ENCODE assay signal across 7 cellular contexts in the genomic region with DNA sequence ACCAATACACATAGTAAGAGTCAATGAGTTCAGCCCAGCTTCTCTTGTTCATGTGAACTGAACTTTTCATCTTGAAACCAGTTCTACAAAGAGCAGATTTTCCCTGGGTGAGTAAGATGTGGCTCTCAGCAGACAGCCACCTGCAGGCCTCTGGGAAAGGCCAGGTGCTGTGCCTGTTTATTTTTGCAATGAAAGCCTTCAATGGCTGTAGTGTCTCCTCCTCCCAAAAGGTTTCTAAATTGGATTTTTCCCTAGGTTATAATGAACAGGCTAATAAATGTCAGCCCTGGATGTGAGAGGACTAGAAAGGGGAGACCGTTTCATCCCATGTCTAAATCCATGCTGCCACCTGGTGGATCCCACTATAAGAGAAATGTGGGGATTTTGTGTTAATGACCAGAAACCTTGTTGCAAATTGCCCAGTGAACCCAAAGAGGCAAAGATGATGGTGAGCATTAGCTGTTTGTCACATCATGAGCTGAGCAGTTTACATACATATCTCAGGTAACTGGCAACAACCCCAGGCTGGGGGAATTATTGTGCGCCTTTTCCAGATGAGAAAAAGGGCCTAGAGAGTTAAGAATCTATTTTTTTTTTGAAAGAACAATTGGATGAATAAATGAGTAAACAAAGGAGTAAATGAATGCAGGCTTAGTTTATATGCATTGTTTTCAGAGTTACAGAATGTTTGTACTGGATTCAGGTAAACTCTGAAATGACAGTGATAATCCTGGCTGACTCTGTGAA. TPM values are rescaled to one million over a fixed set of nuclear protein-coding genes. Genes with fewer than 3 reads are reported as not detected.
DNase-seq lines count a peak whose midpoint lies in the region; ATAC-seq, FAIRE-seq and TF ChIP-seq lines count a peak whose summit lies in the region.

No MANE protein-coding gene starts in this region.

- peak; percentile 80 for DNase-seq in DMS79 treated with DMSO at 0.1 percent for 48 hours (lab: John Stamatoyannopoulos, UW)
- DNase-seq in NCI-H2227 (lab: John Stamatoyannopoulos, UW; ENCODE audit: unreplicated experiment), result peak; percentile 79
- DNase-seq in GM12878 (ENCODE audit: low read depth, low spot score), result peak; percentile 33
- DNase-seq in kidney glomerular epithelial cell (lab: John Stamatoyannopoulos, UW), result peak; percentile 58
- DNase-seq in vagina (ENCODE audit: extremely low spot score in 2 of 2), result peak in 1 of 2 donors; percentile 62
- DNase-seq in ureter (ENCODE audit: low spot score), result no peak

- H3K9me3 ChIP-seq in HEK293 (ENCODE audit: control insufficient read depth, insufficient read depth, low read depth, low read length), result no peaks in the 10 kb centered on the region
- H3K9me3 ChIP-seq in GM12878 (replicated peaks; ENCODE audit: control insufficient read depth, insufficient read depth, low read length), result peaks cover 5% of the 10 kb centered on the region; the same call in 2 of the 3 replicates
- no peaks in the 10 kb centered on the region for H3K9me3 ChIP-seq in vagina

- no TSS peak for BruUV-seq in GM12878 (replicated peaks; lab: Mats Ljungman, UMichigan)

- H4K20me1 ChIP-seq in GM12878 (ENCODE audit: control insufficient read depth, insufficient read depth), result no peaks in the 10 kb centered on the region

- no peaks in the 10 kb centered on the region for H3K79me2 ChIP-seq in GM12878 (ENCODE audit: control insufficient read depth, insufficient read depth, low read length)

- TF ChIP-seq POLR2A in GM12878 (IDR thresholded peaks at IDR 0.05; ENCODE audit: low read depth, low read length) (no peak), vagina (IDR thresholded peaks at IDR 0.05) (no peak)

- WGBS in GM12878 (ENCODE audit: insufficient coverage, insufficient replicate concordance, low lambda C conversion rate, missing lambda C conversion rate), result 2% methylated on average over 2 of the region's 2 CpGs

- in situ Hi-C loops in GM12878 (cut with MboI), result loop anchor here (5.0 kb wide), 1 partner anchor 326 kb away; no protein-coding TSS in a partner anchor

- no peak overlapping the region for H3K4me3 ChIP-seq in HEK293 (ENCODE audit: low read depth, low read length)
- H3K4me3 ChIP-seq in GM12878, result no peak overlapping the region
- no peak overlapping the region for H3K4me3 ChIP-seq in vagina

- no peak overlapping the region for H3K9ac ChIP-seq in GM12878 (ENCODE audit: control insufficient read depth, insufficient read depth, low read length)

- TF ChIP-seq RAD21 in GM12878 (IDR thresholded peaks at IDR 0.05; ENCODE audit: insufficient read depth, low read depth, low read length), result peak; percentile 92

- TF ChIP-seq CTCF in HEK293 (tag by site-specific recombination; IDR thresholded peaks at IDR 0.05) (peak; percentile 19; the same call in 1 of the 2 replicates), GM12878 (IDR thresholded peaks at IDR 0.05 in 2 of 3, conservative IDR thresholded peaks at IDR 0.05 in 1 of 3; ENCODE audit: control insufficient read depth in 2 of 3, extremely low read depth in 1 of 3, insufficient read depth in 1 of 3, low read depth in 3 of 3, low read length in 3 of 3) (peak; percentile 60 to 71 (median 62)), vagina (IDR thresholded peaks at IDR 0.05) (peak; percentile 30 to 57 (median 50))

- CTCF ChIA-PET in HEK293 (lab: Yijun Ruan, JAX) (interaction anchor here (0.6 to 5.6 kb wide), 20 partner anchors 9 to 997 kb away, joined by 3 to 72 read pairs (median 3); a partner anchor contains a TSS), GM12878 (lab: Yijun Ruan, JAX) (interaction anchor here (0.7 to 6.5 kb wide), 14 partner anchors 8 to 340 kb away, joined by 3 to 45 read pairs (median 3); no protein-coding TSS in a partner anchor)

- intact Hi-C loops in GM12878 (cut with micrococcal nuclease; ENCODE audit: unreplicated experiment), result loop anchor here (1.0 to 5.0 kb wide), 3 partner anchors 145 to 521 kb away; no protein-coding TSS in a partner anchor
- intact Hi-C loops in vagina (cut with DNase I), result loop anchor here (5.0 kb wide), 1 partner anchor 326 kb away; no protein-coding TSS in a partner anchor

- POLR2A ChIA-PET in HEK293 (lab: Yijun Ruan, JAX), result no interaction called here
- POLR2A ChIA-PET in GM12878 (lab: Charles Lee), result interaction anchor here (1.0 kb wide), 1 partner anchor 322 kb away, joined by 3 read pairs; no protein-coding TSS in a partner anchor

- no peak overlapping the region for H3K27ac ChIP-seq in HEK293 (ENCODE audit: extremely low read depth, low read depth, low read length)
- H3K27ac ChIP-seq in GM12878 (ENCODE audit: control insufficient read depth, insufficient read depth), result no peak overlapping the region; the same call in 1 of the 2 replicates
- H3K27ac ChIP-seq in vagina, result no peak overlapping the region

- TF ChIP-seq EP300 in GM12878 (IDR thresholded peaks at IDR 0.05; ENCODE audit: borderline replicate concordance in 1 of 2, control insufficient read depth in 1 of 2, low read depth in 2 of 2, low read length in 2 of 2), result no peak

- peak overlapping the region; percentile 15 for H2AFZ ChIP-seq in GM12878 (ENCODE audit: control insufficient read depth, low read depth, low read length)

- H3K36me3 ChIP-seq in HEK293 (ENCODE audit: control insufficient read depth in 2 of 2, insufficient read depth in 1 of 2, low read length in 2 of 2) (no peaks in the 10 kb centered on the region), GM12878 (ENCODE audit: control insufficient read depth in 2 of 2, insufficient read depth in 2 of 2, low read length in 1 of 2) (no peaks in the 10 kb centered on the region), vagina (no peaks in the 10 kb centered on the region)

- RAD21 ChIA-PET in GM12878 (lab: Charles Lee; ENCODE audit: unreplicated experiment), result interaction anchor here (2.3 to 2.9 kb wide), 3 partner anchors 55 to 326 kb away, joined by 6 to 15 read pairs (median 14); no protein-coding TSS in a partner anchor

- peak; percentile 74 for ATAC-seq in GM12878

- peak; percentile 66 for FAIRE-seq in GM12878 (lab: Jason Lieb, UNC)

- peak overlapping the region; percentile 32; the same call in 1 of the 2 replicates for H3K4me2 ChIP-seq in GM12878 (ENCODE audit: control insufficient read depth, insufficient read depth)

- SMC1A ChIA-PET in GM12878 (lab: Charles Lee; ENCODE audit: uncharacterized antibody, unreplicated experiment), result interaction anchor here (0.7 to 2.7 kb wide), 12 partner anchors 9 to 368 kb away, joined by 3 to 10 read pairs (median 3); a partner anchor contains a TSS

- H3K27me3 ChIP-seq in GM12878 (replicated peaks in 1 of 2; ENCODE audit: control insufficient read depth in 2 of 2, insufficient read depth in 2 of 2, low read length in 1 of 2) (no peaks in the 10 kb centered on the region), vagina (no peaks in the 10 kb centered on the region)

- H3K4me1 ChIP-seq in HEK293 (ENCODE audit: control insufficient read depth, insufficient read depth, low read length), result peaks cover 3% of the 10 kb centered on the region
- H3K4me1 ChIP-seq in GM12878 (ENCODE audit: control insufficient read depth, insufficient read depth, low read length), result peaks cover 3% of the 10 kb centered on the region; the same call in 1 of the 2 replicates
- peaks cover 37% of the 10 kb centered on the region for H3K4me1 ChIP-seq in vagina

TF ChIP-seq in HEK293, 187 proteins besides CTCF, POLR2A, EP300 and RAD21:
- TF ChIP-seq ZNF335 (tag by site-specific recombination; conservative IDR thresholded peaks at IDR 0.05) (no peak), MYNN (tag by site-specific recombination; IDR thresholded peaks at IDR 0.05; ENCODE audit: borderline replicate concordance) (no peak), ZNF654 (tag by site-specific recombination; IDR thresholded peaks at IDR 0.05; ENCODE audit: low read depth) (peak; percentile 73)

TF ChIP-seq in GM12878, 131 proteins besides CTCF, POLR2A, EP300 and RAD21 (continues in another document):
- TF ChIP-seq CEBPB (IDR thresholded peaks at IDR 0.05; ENCODE audit: borderline replicate concordance in 1 of 2, low read depth in 2 of 2, low read length in 2 of 2) (no peak), MYB (IDR thresholded peaks at IDR 0.05; ENCODE audit: borderline replicate concordance, low read depth, low read length) (no peak)

RNA-seq across cellular contexts. Expression of a gene that starts 12.7 kb away (rescaled TPM):
- not detected in 2 replicates for total RNA-seq in GM12878 (2013; cell fraction: nucleolus; rRNA removed)
- total RNA-seq in GM12878 (2014; rRNA removed), result not detected in 2 replicates
- total RNA-seq in GM12878 (2014; rRNA removed; fragmentation: Illumina TruSeq; extraction: Trizol), result not detected in 2 replicates
- total RNA-seq in GM12878 (2021), result 0.35 TPM in 1 of 2 replicates, not detected in the other
- not detected for polyA plus RNA-seq in GM12878 (2011; ENCODE audit: low read depth)
- polyA plus RNA-seq in GM12878 (2011; rRNA removed), result not detected in 2 replicates
- polyA plus RNA-seq in GM12878 (2011; cell fraction: cytosol; rRNA removed), result not detected in 2 replicates
- not detected in 2 replicates for polyA plus RNA-seq in GM12878 (2011; cell fraction: nucleus; rRNA removed)
- polyA plus RNA-seq in GM12878 (2012), result not detected in 2 replicates
- polyA plus RNA-seq in GM12878 (2014; fragmentation: Illumina TruSeq; extraction: Trizol), result not detected in 2 replicates
- polyA plus RNA-seq in GM12878 (2014; fragmentation: Nextera tagmentation; extraction: Ambion mirVana), result not detected
- polyA plus RNA-seq in GM12878 (2014; rRNA removed), result not detected in 2 replicates
- polyA plus RNA-seq in GM12878 (2016; fragmentation: Nextera tagmentation; extraction: Ambion mirVana), result not detected
- polyA minus RNA-seq in GM12878 (2011; rRNA and poly(A)+ RNA removed), result not detected in 2 replicates
- polyA minus RNA-seq in GM12878 (2011; cell fraction: cytosol; rRNA and poly(A)+ RNA removed), result not detected in 2 replicates
- polyA minus RNA-seq in GM12878 (2011; cell fraction: nucleus; rRNA and poly(A)+ RNA removed), result not detected in 2 replicates
- not detected for total RNA-seq in vagina
- total RNA-seq in ureter, result 0.52 TPM

RNA-seq across cellular contexts. Expression of a gene that starts 48.3 kb away (rescaled TPM):
- 68.2 and 75.8 TPM in 2 replicates for total RNA-seq in GM12878 (2013; cell fraction: nucleolus; rRNA removed)
- total RNA-seq in GM12878 (2014; rRNA removed) (55.5 and 75.8 TPM in 2 replicates), GM12878 (2014; rRNA removed; fragmentation: Illumina TruSeq; extraction: Trizol) (83.2 and 89.0 TPM in 2 replicates), GM12878 (2021) (143 and 144 TPM in 2 replicates), vagina (272 TPM), ureter (546 TPM)
- polyA plus RNA-seq in GM12878 (2011; ENCODE audit: low read depth), result 107 TPM
- polyA plus RNA-seq in GM12878 (2011; rRNA removed) (201 and 225 TPM in 2 replicates), GM12878 (2014; fragmentation: Illumina TruSeq; extraction: Trizol) (185 and 186 TPM in 2 replicates), GM12878 (2014; fragmentation: Nextera tagmentation; extraction: Ambion mirVana) (100 to 1,000 TPM; 223 to 256 TPM), GM12878 (2014; rRNA removed) (93.6 and 109 TPM in 2 replicates), GM12878 (2016; fragmentation: Nextera tagmentation; extraction: Ambion mirVana) (100 to 1,000 TPM; 177 to 195 TPM)
- polyA plus RNA-seq in GM12878 (2011; cell fraction: cytosol; rRNA removed), result 159 and 211 TPM in 2 replicates
- polyA plus RNA-seq in GM12878 (2011; cell fraction: nucleus; rRNA removed), result 55.6 and 69.0 TPM in 2 replicates
- polyA plus RNA-seq in GM12878 (2012), result 85.7 and 97.9 TPM in 2 replicates
- 93.2 and 138 TPM in 2 replicates for polyA minus RNA-seq in GM12878 (2011; rRNA and poly(A)+ RNA removed)
- 24.9 and 46.1 TPM in 2 replicates for polyA minus RNA-seq in GM12878 (2011; cell fraction: cytosol; rRNA and poly(A)+ RNA removed)
- 15.7 and 20.6 TPM in 2 replicates for polyA minus RNA-seq in GM12878 (2011; cell fraction: nucleus; rRNA and poly(A)+ RNA removed)
